In the genomic region with DNA sequence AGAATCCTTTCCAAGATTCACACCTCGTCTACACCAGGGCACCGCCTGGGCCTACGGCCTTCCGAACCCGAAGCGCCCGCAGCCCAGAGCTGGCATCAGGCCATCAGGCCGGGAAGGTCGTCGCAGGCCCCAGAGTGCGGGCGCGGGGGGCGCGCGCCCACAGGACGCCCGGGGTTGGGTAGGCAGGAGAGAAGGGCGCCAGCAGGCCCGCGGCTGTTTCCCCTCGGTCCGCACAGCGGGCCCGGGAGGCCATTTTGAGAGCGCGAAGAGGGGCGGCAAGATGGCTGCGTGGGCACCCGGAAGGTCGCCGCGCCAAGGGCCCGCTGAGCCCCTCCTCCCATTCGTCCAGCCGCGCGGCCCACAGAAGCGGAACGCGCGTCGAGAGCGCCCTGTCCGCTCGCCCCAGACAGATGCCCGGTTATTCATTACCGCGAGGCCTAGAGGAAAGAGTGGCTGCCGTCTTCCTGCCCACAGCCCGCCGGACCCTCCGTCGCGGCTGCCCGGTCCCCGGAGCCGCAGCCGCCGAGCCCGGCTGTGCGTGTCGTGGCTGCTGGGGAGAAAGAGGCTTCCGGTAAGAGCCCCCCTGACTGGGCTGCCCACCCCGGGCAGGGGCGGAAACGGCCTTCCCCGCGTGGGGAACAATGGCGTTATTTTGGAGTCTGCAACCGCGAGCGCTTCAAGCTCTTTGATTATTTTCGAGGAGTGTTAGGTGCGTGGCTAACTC, we compare ENCODE assay signal across 1 cellular context.
TF ChIP-seq lines count a peak whose summit lies in the region.

No MANE protein-coding gene starts in this region.

TF ChIP-seq in HepG2, 621 proteins besides CTCF, POLR2A, EP300 and RAD21:
- no peak for TF ChIP-seq ZNF224 (CRISPR knock-in tag; IDR thresholded peaks at IDR 0.05)
